In the genomic region with DNA sequence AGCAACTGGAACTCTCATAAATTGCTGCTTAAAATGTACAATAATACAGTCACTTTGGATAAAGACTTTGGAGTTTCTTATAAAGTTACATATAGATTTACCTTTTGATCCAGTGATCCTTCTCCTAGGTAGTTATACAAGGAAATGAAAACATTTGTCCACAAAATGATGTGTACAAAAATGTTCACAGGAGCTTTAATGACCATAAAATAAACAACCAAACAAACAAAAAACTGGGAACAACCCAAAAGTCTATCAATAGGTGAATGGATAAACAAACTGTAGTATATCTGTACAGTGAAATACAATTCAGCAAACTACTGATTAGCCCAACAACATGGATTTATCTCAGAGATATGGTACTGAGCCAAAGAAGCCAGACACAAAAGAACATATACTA, we compare ENCODE assay signal across 25 cellular contexts.
A peak's percentile ranks its signal among the peaks of the same experiment; 100 is the strongest.
DNase-seq lines count a peak whose midpoint lies in the region; FAIRE-seq and TF ChIP-seq lines count a peak whose summit lies in the region.
"Had no signal": no experiment of that assay in that cellular context is flagged by ENCODE, and none has a peak within 500 bp of the region (broad histone marks: within the 10 kb centered on the region; RNA-seq: fewer than 3 reads in every experiment).

No MANE protein-coding gene starts in this region.

- DNase-seq in HTR-8/SVneo (ENCODE audit: insufficient read length, low spot score) (no peak), SK-N-MC (ENCODE audit: low read depth, low spot score) (no peak), DMS 273 treated with DMSO at 0.1 percent for 48 hours (lab: John Stamatoyannopoulos, UW) (no peak), SHP77 treated with DMSO at 0.1 percent for 48 hours (lab: John Stamatoyannopoulos, UW) (no peak)
- DNase-seq: 8988T; ACHN; BE2C; C1 segment of cervical spinal cord; Caco-2; Calu3; CD4-positive, alpha-beta T cell; CD8-positive, alpha-beta T cell; DMS153; DMS53; DMS79; DND-41; EL; GDM1 had no signal

- no peak for TF ChIP-seq CTCF in 22Rv1 (IDR thresholded peaks at IDR 0.05)

- peak; percentile 65 for FAIRE-seq in HTR-8/SVneo (lab: Jason Lieb, UNC)
- FAIRE-seq: A204.1, D721Med, GM12878, GM12892, GM18507 had no signal

- peaks cover 30% of the 10 kb centered on the region for H3K36me3 ChIP-seq in SK-N-MC (ENCODE audit: insufficient read depth, low read length)
- H3K36me3 ChIP-seq: BE2C, BLaER1 had no signal

- peaks cover 3% of the 10 kb centered on the region; the same call in 1 of the 2 replicates for H3K9me3 ChIP-seq in SK-N-MC (ENCODE audit: low read depth, low read length)
- H3K9me3 ChIP-seq: BE2C had no signal

- H3K9ac ChIP-seq in SK-N-MC (ENCODE audit: insufficient read length): no peak overlapping the region
- H3K9ac ChIP-seq: BLaER1 had no signal

- no peak overlapping the region for H3K4me3 ChIP-seq in SK-N-MC
- H3K4me3 ChIP-seq: BLaER1, GM12878 had no signal

- H3K27ac ChIP-seq in 22Rv1 (peak overlapping the region; percentile 66), SK-N-MC (peak overlapping the region; percentile 8; the same call in 1 of the 2 replicates)
- H3K27ac ChIP-seq: BLaER1 had no signal
